8 cellular contexts compared by ENCODE assay signal in the genomic region with DNA sequence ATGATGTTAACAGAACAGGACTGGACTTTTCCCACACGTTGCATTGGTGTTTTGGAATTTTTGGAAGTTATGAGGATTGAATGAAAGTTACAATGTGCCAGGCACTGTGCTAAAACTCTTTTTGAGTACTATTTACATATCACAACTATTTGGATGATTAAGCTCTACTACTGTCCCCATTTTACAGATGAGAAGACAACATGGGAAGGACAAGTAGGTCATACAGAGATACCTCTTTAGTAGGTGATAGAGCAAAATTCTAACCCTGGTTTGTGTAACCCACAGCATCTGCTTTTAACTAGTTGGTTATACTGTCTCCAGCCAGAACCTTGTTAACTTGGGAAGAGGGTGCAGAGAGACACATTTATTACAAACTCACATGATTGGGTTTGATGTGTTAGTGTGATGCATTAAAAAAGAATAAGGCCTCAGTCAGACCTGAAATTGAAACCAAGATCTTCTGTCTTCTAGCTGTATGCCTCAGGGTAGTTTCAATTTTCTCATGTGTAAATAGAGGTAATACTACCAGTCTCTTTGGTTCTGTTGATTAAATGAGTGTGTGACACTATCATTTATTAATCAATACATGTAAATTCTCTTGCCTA. TPM values are rescaled to one million over a fixed set of nuclear protein-coding genes. Genes with fewer than 3 reads are reported as not detected.
DNase-seq lines count a peak whose midpoint lies in the region; ATAC-seq and TF ChIP-seq lines count a peak whose summit lies in the region.

No MANE protein-coding gene starts in this region.

- DNase-seq in activated naive CD4-positive, alpha-beta T cell treated with Interleukin-2 at 50 U/mL for 16 hours = no peak
- DNase-seq in brain microvascular endothelial cell (no peak), prostate gland (ENCODE audit: low spot score) (no peak), SHP77 (lab: John Stamatoyannopoulos, UW) (no peak), NCI-H2081 treated with DMSO at 0.1 percent for 48 hours (lab: John Stamatoyannopoulos, UW) (no peak), NCI-H2171 treated with DMSO at 0.1 percent for 48 hours (lab: John Stamatoyannopoulos, UW) (no peak)

- H3K9me3 ChIP-seq in prostate gland = no peaks in the 10 kb centered on the region

- H3K27ac ChIP-seq in brain microvascular endothelial cell = no peak overlapping the region
- H3K27ac ChIP-seq in prostate gland = no peak overlapping the region

- no peaks in the 10 kb centered on the region for H3K27me3 Mint-ChIP-seq in activated naive CD4-positive, alpha-beta T cell treated with anti-CD3 and anti-CD28 coated beads, Interleukin-2, amount 50 U/mL, for 24 hours

- H3K4me3 ChIP-seq in brain microvascular endothelial cell (ENCODE audit: low read depth, low read length) = peak overlapping the region; percentile 40
- H3K4me3 ChIP-seq in prostate gland = peak overlapping the region; percentile 63 to 69

- H3K36me3 ChIP-seq in brain microvascular endothelial cell (replicated peaks) (peaks cover 11% of the 10 kb centered on the region), prostate gland (peaks cover 0 to 5% of the 10 kb centered on the region in 2 donors)

- no peak overlapping the region for H3K27ac Mint-ChIP-seq in activated naive CD4-positive, alpha-beta T cell treated with anti-CD3 and anti-CD28 coated beads, Interleukin-2, amount 50 U/mL, for 24 hours

- in situ Hi-C loops in brain microvascular endothelial cell (cut with HindIII; ENCODE audit: low pct_ligation_motif_present, low sequenced_read_pairs) = no loop called here

- H3K36me3 Mint-ChIP-seq in activated naive CD4-positive, alpha-beta T cell treated with anti-CD3 and anti-CD28 coated beads, Interleukin-2, amount 50 U/mL, for 24 hours = peaks cover 2% of the 10 kb centered on the region

- WGBS in prostate gland = 18% methylated on average over 1 of the region's 1 CpG

- peak overlapping the region; percentile 84 for H3K4me3 Mint-ChIP-seq in activated naive CD4-positive, alpha-beta T cell treated with anti-CD3 and anti-CD28 coated beads, Interleukin-2, amount 50 U/mL, for 24 hours

- no peaks in the 10 kb centered on the region for H3K27me3 ChIP-seq in brain microvascular endothelial cell (replicated peaks)
- no peaks in the 10 kb centered on the region for H3K27me3 ChIP-seq in prostate gland (replicated peaks; ENCODE audit: insufficient read depth)

- no peak for TF ChIP-seq CTCF in brain microvascular endothelial cell (IDR thresholded peaks at IDR 0.05; ENCODE audit: low read depth, low read length, missing control alignments)
- TF ChIP-seq CTCF in prostate gland (IDR thresholded peaks at IDR 0.05) = no peak

- H3K4me1 Mint-ChIP-seq in activated naive CD4-positive, alpha-beta T cell treated with anti-CD3 and anti-CD28 coated beads, Interleukin-2, amount 50 U/mL, for 24 hours = peaks cover 17% of the 10 kb centered on the region

- ATAC-seq in HG03095 (IDR thresholded peaks at IDR 0.05; ENCODE audit: unreplicated experiment) = peak; percentile 43

- no peak for TF ChIP-seq POLR2A in prostate gland (IDR thresholded peaks at IDR 0.05)

- H3K9me3 Mint-ChIP-seq in activated naive CD4-positive, alpha-beta T cell treated with anti-CD3 and anti-CD28 coated beads, Interleukin-2, amount 50 U/mL, for 24 hours = no peaks in the 10 kb centered on the region

- intact Hi-C loops in prostate gland (cut with DNase I) = loop anchor here (10.0 kb wide), 1 partner anchor 147 kb away; a partner anchor contains a TSS

- no peaks in the 10 kb centered on the region for H3K4me1 ChIP-seq in prostate gland (replicated peaks)

RNA-seq across cellular contexts. Expression of a gene that starts 1.4 kb away (rescaled TPM):
- total RNA-seq in prostate gland = 100 to 1,000 TPM in 1 of 2 donors, 10 to 100 TPM in 1; 83.3 to 159 TPM
